In the genomic region with DNA sequence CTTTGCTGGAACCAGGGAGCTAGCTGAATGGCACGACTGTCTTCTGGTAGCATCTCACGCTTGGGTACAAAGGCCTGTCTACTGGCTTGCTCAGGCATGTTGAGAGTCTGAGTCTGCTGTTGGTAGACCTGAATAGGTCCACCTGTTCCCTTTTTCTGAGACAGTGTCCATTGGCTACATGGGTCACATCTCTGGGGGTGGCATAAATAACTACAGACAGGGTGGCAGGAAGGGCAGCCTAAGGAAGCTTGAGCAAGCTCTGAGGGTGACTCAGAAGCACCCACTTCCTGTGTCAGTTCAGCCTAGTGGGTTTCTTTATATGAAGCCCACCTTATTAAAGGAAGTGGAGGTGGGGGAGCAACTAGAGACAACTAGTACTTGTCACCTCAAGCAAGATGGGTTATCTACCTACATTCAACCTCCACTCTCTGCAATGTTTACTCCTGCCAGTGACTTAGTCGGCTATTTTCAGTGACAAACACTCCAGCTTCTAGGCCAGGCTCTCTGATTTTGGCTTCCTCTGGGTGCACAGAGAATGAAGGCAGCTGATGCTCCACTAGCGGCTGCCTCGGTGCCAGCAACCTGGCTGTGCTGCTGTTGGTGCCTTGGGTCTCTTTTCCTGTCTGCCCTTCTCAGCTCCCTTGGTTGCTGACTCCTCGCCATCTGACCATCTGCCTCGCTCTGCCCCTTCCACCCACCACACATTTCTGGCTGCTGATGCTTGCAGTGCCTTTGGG, we compare ENCODE assay signal across 11 cellular contexts. TPM values are rescaled to one million over a fixed set of nuclear protein-coding genes. Genes with fewer than 3 reads are reported as not detected.
DNase-seq lines count a peak whose midpoint lies in the region; ATAC-seq and TF ChIP-seq lines count a peak whose summit lies in the region.
"Had no signal": no experiment of that assay in that cellular context is flagged by ENCODE, and none has a peak within 500 bp of the region (broad histone marks: within the 10 kb centered on the region; RNA-seq: fewer than 3 reads in every experiment).

No MANE protein-coding gene starts in this region.

- H3K9me3 Mint-ChIP-seq in activated CD4-positive, alpha-beta T cell treated with anti-CD3 and anti-CD28 coated beads for 36 hours (ENCODE audit: low read depth) = no peaks in the 10 kb centered on the region
- H3K9me3 Mint-ChIP-seq in T-helper 1 cell treated with Interleukin-12 subunit alpha and Interleukin-12 subunit beta and Interleukin-4 antibody, amounts not matched to agents 30 μg/mL and 1 μg/mL, for 36 hours = no peaks in the 10 kb centered on the region
- H3K9me3 Mint-ChIP-seq in stimulated activated effector memory CD8-positive, alpha-beta T cell treated with anti-CD3 and anti-CD28 coated beads, Interleukin-12 subunit alpha, Interleukin-12 subunit beta, amount 100 ng/mL, for 72 hours = no peaks in the 10 kb centered on the region

- TF ChIP-seq CTCF in dorsolateral prefrontal cortex (IDR thresholded peaks at IDR 0.05 in 54 of 56, conservative IDR thresholded peaks at IDR 0.05 in 2 of 56; ENCODE audit: low read depth in 1 of 56, partially characterized antibody in 56 of 56) = no peak

- H3K4me3 ChIP-seq in dorsolateral prefrontal cortex = no peak overlapping the region
- H3K4me3 ChIP-seq: A549, heart left ventricle had no signal

- intact Hi-C loops in activated CD4-positive, alpha-beta T cell treated with anti-CD3 and anti-CD28 coated beads for 36 hours (cut with DNase I, micrococcal nuclease) = no loop called here
- intact Hi-C loops in dorsolateral prefrontal cortex (cut with DNase I) = loop anchor here in 1 of 2 donors (10.0 kb wide), 1 partner anchor 131 kb away; no protein-coding TSS in a partner anchor

- peak; percentile 52 for DNase-seq in activated CD4-positive, alpha-beta T cell treated with anti-CD3 and anti-CD28 coated beads for 36 hours
- DNase-seq in activated CD4-positive, alpha-beta T cell treated with anti-CD3 and anti-CD28 coated beads for 1 hour = no peak
- DNase-seq in dorsolateral prefrontal cortex (peak in 1 of 10 donors; percentile 80), NCI-H128 (lab: John Stamatoyannopoulos, UW; ENCODE audit: unreplicated experiment) (no peak), NCI-H446 treated with DMSO at 0.1 percent for 48 hours (lab: John Stamatoyannopoulos, UW) (no peak)
- DNase-seq in stimulated activated effector memory CD8-positive, alpha-beta T cell treated with anti-CD3 and anti-CD28 coated beads, Interleukin-12 subunit alpha, Interleukin-12 subunit beta, amount 100 ng/mL, for 72 hours (ENCODE audit: low spot score in 2 of 2) = peak in 1 of 2 donors; percentile 73
- DNase-seq: NCI-H1417 had no signal

- no peaks in the 10 kb centered on the region for H3K36me3 Mint-ChIP-seq in activated CD4-positive, alpha-beta T cell treated with anti-CD3 and anti-CD28 coated beads for 36 hours (ENCODE audit: low read depth)
- H3K36me3 Mint-ChIP-seq in T-helper 1 cell treated with Interleukin-12 subunit alpha and Interleukin-12 subunit beta and Interleukin-4 antibody, amounts not matched to agents 30 μg/mL and 1 μg/mL, for 36 hours (ENCODE audit: low read depth) = peaks cover 2% of the 10 kb centered on the region
- peaks cover 10% of the 10 kb centered on the region for H3K36me3 Mint-ChIP-seq in stimulated activated effector memory CD8-positive, alpha-beta T cell treated with anti-CD3 and anti-CD28 coated beads, Interleukin-12 subunit alpha, Interleukin-12 subunit beta, amount 100 ng/mL, for 72 hours

- peaks cover 70% of the 10 kb centered on the region for H3K4me1 Mint-ChIP-seq in activated CD4-positive, alpha-beta T cell treated with anti-CD3 and anti-CD28 coated beads for 36 hours
- peaks cover 55% of the 10 kb centered on the region for H3K4me1 Mint-ChIP-seq in T-helper 1 cell treated with Interleukin-12 subunit alpha and Interleukin-12 subunit beta and Interleukin-4 antibody, amounts not matched to agents 30 μg/mL and 1 μg/mL, for 36 hours (ENCODE audit: low read depth)
- H3K4me1 Mint-ChIP-seq in stimulated activated effector memory CD8-positive, alpha-beta T cell treated with anti-CD3 and anti-CD28 coated beads, Interleukin-12 subunit alpha, Interleukin-12 subunit beta, amount 100 ng/mL, for 72 hours = peaks cover 84% of the 10 kb centered on the region

- H3K4me3 Mint-ChIP-seq in activated CD4-positive, alpha-beta T cell treated with anti-CD3 and anti-CD28 coated beads for 36 hours = no peak overlapping the region
- no peak overlapping the region for H3K4me3 Mint-ChIP-seq in T-helper 1 cell treated with Interleukin-12 subunit alpha and Interleukin-12 subunit beta and Interleukin-4 antibody, amounts not matched to agents 30 μg/mL and 1 μg/mL, for 36 hours
- H3K4me3 Mint-ChIP-seq in stimulated activated effector memory CD8-positive, alpha-beta T cell treated with anti-CD3 and anti-CD28 coated beads, Interleukin-12 subunit alpha, Interleukin-12 subunit beta, amount 100 ng/mL, for 72 hours = peak overlapping the region; percentile 48

- CTCF ChIA-PET in activated CD4-positive, alpha-beta T cell treated with anti-CD3 and anti-CD28 coated beads for 36 hours (lab: Charles Lee) = interaction anchor here (0.8 to 2.0 kb wide), 13 partner anchors 9 to 160 kb away, joined by 3 to 12 read pairs (median 4); no protein-coding TSS in a partner anchor

- no peaks in the 10 kb centered on the region for H3K27me3 ChIP-seq in dorsolateral prefrontal cortex
- H3K27me3 ChIP-seq: heart left ventricle had no signal

- peak overlapping the region in 55 of 59 donors; percentile 6 to 86 (median 64) for H3K27ac ChIP-seq in dorsolateral prefrontal cortex
- H3K27ac ChIP-seq: A549 had no signal

- H3K27me3 Mint-ChIP-seq in activated CD4-positive, alpha-beta T cell treated with anti-CD3 and anti-CD28 coated beads for 36 hours = no peaks in the 10 kb centered on the region
- peaks cover 4% of the 10 kb centered on the region for H3K27me3 Mint-ChIP-seq in T-helper 1 cell treated with Interleukin-12 subunit alpha and Interleukin-12 subunit beta and Interleukin-4 antibody, amounts not matched to agents 30 μg/mL and 1 μg/mL, for 36 hours (ENCODE audit: low read depth)

- peak; percentile 51 for ATAC-seq in activated CD4-positive, alpha-beta T cell treated with anti-CD3 and anti-CD28 coated beads for 36 hours
- peak; percentile 74 for ATAC-seq in stimulated activated effector memory CD8-positive, alpha-beta T cell treated with anti-CD3 and anti-CD28 coated beads, Interleukin-12 subunit alpha, Interleukin-12 subunit beta, amount 100 ng/mL, for 72 hours
- ATAC-seq in HG02852 (IDR thresholded peaks at IDR 0.05; ENCODE audit: unreplicated experiment) = no peak
- ATAC-seq: A549 had no signal

- POLR2A ChIA-PET in activated CD4-positive, alpha-beta T cell treated with anti-CD3 and anti-CD28 coated beads for 36 hours (lab: Charles Lee) = interaction anchor here (0.5 to 1.2 kb wide), 2 partner anchors 9 to 66 kb away, joined by 3 read pairs; no protein-coding TSS in a partner anchor

- H3K27ac Mint-ChIP-seq in activated CD4-positive, alpha-beta T cell treated with anti-CD3 and anti-CD28 coated beads for 36 hours = peak overlapping the region; percentile 86
- peak overlapping the region; percentile 69 for H3K27ac Mint-ChIP-seq in T-helper 1 cell treated with Interleukin-12 subunit alpha and Interleukin-12 subunit beta and Interleukin-4 antibody, amounts not matched to agents 30 μg/mL and 1 μg/mL, for 36 hours
- H3K27ac Mint-ChIP-seq in stimulated activated effector memory CD8-positive, alpha-beta T cell treated with anti-CD3 and anti-CD28 coated beads, Interleukin-12 subunit alpha, Interleukin-12 subunit beta, amount 100 ng/mL, for 72 hours = peak overlapping the region; percentile 91

RNA-seq across cellular contexts. Expression of gene ZYX, which starts 5.7 kb away (rescaled TPM):
- 100 to 1,000 TPM; 103 to 148 TPM for total RNA-seq in activated CD4-positive, alpha-beta T cell treated with anti-CD3 and anti-CD28 coated beads for 36 hours
- total RNA-seq in dorsolateral prefrontal cortex = 100 to 1,000 TPM in 70 of 120 experiments, 10 to 100 TPM in 50; 67.5 to 174 (median 103) TPM

RNA-seq across cellular contexts. Expression of gene FAM131B, which starts 13.0 kb away (rescaled TPM):
- total RNA-seq in activated CD4-positive, alpha-beta T cell treated with anti-CD3 and anti-CD28 coated beads for 36 hours = 1 to 10 TPM; 1.7 to 1.8 TPM
- total RNA-seq in dorsolateral prefrontal cortex = 100 to 1,000 TPM in 114 of 120 experiments, 10 to 100 TPM in 6; 83.0 to 177 (median 133) TPM

RNA-seq across cellular contexts. Expression of gene EPHA1, which starts 33.2 kb away (rescaled TPM):
- total RNA-seq in activated CD4-positive, alpha-beta T cell treated with anti-CD3 and anti-CD28 coated beads for 36 hours = 1 to 10 TPM; 2.4 to 2.8 TPM
- total RNA-seq in dorsolateral prefrontal cortex = 1 to 10 TPM in 16 of 120 experiments, under 1 TPM in 70, not detected in 34; 0.17 to 2.5 (median 0.62) TPM

RNA-seq across cellular contexts. Expression of gene CLCN1, which starts 59.6 kb away (rescaled TPM):
- under 1 TPM; 0.07 to 0.09 TPM for total RNA-seq in activated CD4-positive, alpha-beta T cell treated with anti-CD3 and anti-CD28 coated beads for 36 hours
- under 1 TPM in 20 of 120 experiments, not detected in 100; 0.10 to 0.43 (median 0.18) TPM for total RNA-seq in dorsolateral prefrontal cortex

Comparison
In these comparisons a context has a peak if more than half of its experiments do, and no peak if none do; other contexts are left out.
1. RNA of gene FAM131B, which starts 13.0 kb away (total RNA-seq): 83.0 to 177 TPM in dorsolateral prefrontal cortex; 1.7 to 1.8 TPM in activated CD4-positive, alpha-beta T cell treated with anti-CD3 and anti-CD28 coated beads for 36 hours; every median in the first group is over 10 times any median in the second.
2. Peak in every context shown above with its lines, with median percentiles within 50 percentile points of each other: H3K27ac Mint-ChIP-seq.